9 cellular contexts compared by ENCODE assay signal in the genomic region with DNA sequence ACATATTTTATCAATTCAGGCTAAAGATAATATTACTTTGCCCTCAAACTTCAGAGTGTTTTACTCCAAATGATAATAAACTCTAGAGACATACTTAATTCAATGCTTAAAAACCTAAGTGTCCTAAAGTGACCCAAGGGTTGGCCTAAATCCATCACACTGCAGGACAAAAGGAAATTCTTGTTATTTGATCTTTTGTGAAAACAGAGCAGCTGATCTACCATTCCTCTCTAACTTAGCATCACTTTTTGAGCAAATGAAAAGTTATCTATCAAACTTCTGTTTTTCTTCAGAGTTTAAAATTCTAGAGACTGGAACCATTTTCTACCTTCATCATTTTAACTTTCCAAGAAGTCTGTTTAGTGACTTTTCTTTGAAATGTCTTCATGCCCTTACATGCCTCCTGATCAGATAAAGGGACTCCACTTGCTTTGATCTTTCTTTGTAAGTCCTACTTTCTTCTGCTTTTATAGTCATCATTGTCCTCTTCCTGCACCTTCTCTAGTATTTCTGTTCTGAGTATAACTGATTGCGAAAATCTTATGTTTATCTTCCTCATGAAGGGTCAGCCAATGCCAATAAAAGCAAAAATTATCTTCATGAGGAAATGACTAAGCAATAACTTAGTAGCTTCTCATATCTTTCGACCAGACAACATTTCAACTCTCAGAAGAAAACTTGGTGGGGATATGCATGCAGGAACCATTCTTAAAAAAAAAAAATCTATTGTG.
A peak's percentile ranks its signal among the peaks of the same experiment; 100 is the strongest.
DNase-seq lines count a peak whose midpoint lies in the region; ATAC-seq and TF ChIP-seq lines count a peak whose summit lies in the region.
"Had no signal": no experiment of that assay in that cellular context is flagged by ENCODE, and none has a peak within 500 bp of the region (broad histone marks: within the 10 kb centered on the region; RNA-seq: fewer than 3 reads in every experiment).

No MANE protein-coding gene starts in this region.

- DNase-seq in HFFc6, result peak; percentile 88
- no peak for DNase-seq in T-cell
- DNase-seq in fibroblast of villous mesenchyme (ENCODE audit: low read depth), result peak; percentile 97
- no peak for DNase-seq in stimulated activated naive B cell treated with anti-CD40 and anti-IgM and Interleukin-4, amounts not matched to agents 10 μg/mL and 1 μg/mL and 100 μg/mL, for 72 hours
- DNase-seq: NCI-H510A treated with DMSO at 0.1 percent for 48 hours had no signal

- peak overlapping the region; percentile 74 for H3K27ac Mint-ChIP-seq in HFFc6
- H3K27ac Mint-ChIP-seq in T-cell, result peak overlapping the region; percentile 9 to 14
- H3K27ac Mint-ChIP-seq in stimulated activated naive B cell treated with anti-CD40 and anti-IgM and Interleukin-4, amounts not matched to agents 10 μg/mL and 1 μg/mL and 100 μg/mL, for 72 hours, result no peak overlapping the region

- H3K9me3 Mint-ChIP-seq in HFFc6 (no peaks in the 10 kb centered on the region), T-cell (no peaks in the 10 kb centered on the region)
- H3K9me3 Mint-ChIP-seq in stimulated activated naive B cell treated with anti-CD40 and anti-IgM and Interleukin-4, amounts not matched to agents 10 μg/mL and 1 μg/mL and 100 μg/mL, for 72 hours, result no peaks in the 10 kb centered on the region

- H3K4me1 Mint-ChIP-seq in HFFc6 (ENCODE audit: low read depth), result peaks cover 74% of the 10 kb centered on the region
- H3K4me1 Mint-ChIP-seq in T-cell, result peaks cover 11 to 25% (median 14%) of the 10 kb centered on the region in 3 donors
- H3K4me1 Mint-ChIP-seq in stimulated activated naive B cell treated with anti-CD40 and anti-IgM and Interleukin-4, amounts not matched to agents 10 μg/mL and 1 μg/mL and 100 μg/mL, for 72 hours, result peaks cover 2 to 6% of the 10 kb centered on the region in 2 donors

- H3K9me3 ChIP-seq in skeletal muscle tissue (ENCODE audit: control insufficient read depth in 3 of 3, low read length in 3 of 3), result no peaks in the 10 kb centered on the region

- peak overlapping the region; percentile 27 for H3K27ac ChIP-seq in skeletal muscle tissue (ENCODE audit: low read depth, low read length)

- H3K36me3 Mint-ChIP-seq in HFFc6 (ENCODE audit: low read depth) (peaks cover 7% of the 10 kb centered on the region), T-cell (no peaks in the 10 kb centered on the region)
- H3K36me3 Mint-ChIP-seq in stimulated activated naive B cell treated with anti-CD40 and anti-IgM and Interleukin-4, amounts not matched to agents 10 μg/mL and 1 μg/mL and 100 μg/mL, for 72 hours, result no peaks in the 10 kb centered on the region

- no peak overlapping the region for H3K9ac ChIP-seq in skeletal muscle tissue (ENCODE audit: low read depth in 1 of 3, low read length in 3 of 3)

- H3K4me3 Mint-ChIP-seq in HFFc6, result peak overlapping the region; percentile 49
- peak overlapping the region in 1 of 3 donors; percentile 12 for H3K4me3 Mint-ChIP-seq in T-cell
- H3K4me3 Mint-ChIP-seq in stimulated activated naive B cell treated with anti-CD40 and anti-IgM and Interleukin-4, amounts not matched to agents 10 μg/mL and 1 μg/mL and 100 μg/mL, for 72 hours, result no peak overlapping the region

- H3K36me3 ChIP-seq in skeletal muscle tissue (ENCODE audit: control insufficient read depth in 3 of 3, insufficient read depth in 3 of 3, low read length in 3 of 3), result no peaks in the 10 kb centered on the region

- ATAC-seq in T-cell (replicated peaks in 1 of 4) (peak in 2 of 4 experiments; percentile 43 to 44), GM19324 (IDR thresholded peaks at IDR 0.05; ENCODE audit: low FRiP score, unreplicated experiment) (no peak), HG03521 (IDR thresholded peaks at IDR 0.05; ENCODE audit: unreplicated experiment) (no peak), HG03342 (IDR thresholded peaks at IDR 0.05; ENCODE audit: unreplicated experiment) (no peak)
- ATAC-seq in stimulated activated naive B cell treated with anti-CD40 and anti-IgM and Interleukin-4, amounts not matched to agents 10 μg/mL and 1 μg/mL and 100 μg/mL, for 72 hours (replicated peaks), result no peak

- H3K27me3 Mint-ChIP-seq in HFFc6 (ENCODE audit: insufficient read depth) (no peaks in the 10 kb centered on the region; the same call in 1 of the 2 replicates), T-cell (no peaks in the 10 kb centered on the region)
- H3K27me3 Mint-ChIP-seq in stimulated activated naive B cell treated with anti-CD40 and anti-IgM and Interleukin-4, amounts not matched to agents 10 μg/mL and 1 μg/mL and 100 μg/mL, for 72 hours, result peaks cover 0 to 3% of the 10 kb centered on the region in 2 donors

- H3K4me1 ChIP-seq in skeletal muscle tissue (ENCODE audit: control insufficient read depth in 3 of 3, insufficient read depth in 3 of 3, low read length in 3 of 3), result peaks cover 3 to 9% (median 8%) of the 10 kb centered on the region in 3 donors

- POLR2A ChIA-PET in T-cell (lab: Charles Lee), result no interaction called here

- CTCF ChIA-PET in T-cell (lab: Charles Lee), result no interaction called here

- H3K4me3 ChIP-seq in fibroblast of villous mesenchyme (ENCODE audit: low read depth, low read length) (no peak overlapping the region), skeletal muscle tissue (ENCODE audit: low read length in 3 of 3) (no peak overlapping the region)

- TF ChIP-seq CTCF in HFFc6 (IDR thresholded peaks at IDR 0.05), result no peak
- TF ChIP-seq CTCF in fibroblast of villous mesenchyme (IDR thresholded peaks at IDR 0.05; ENCODE audit: insufficient read depth, low read depth, low read length), result no peak

- no peaks in the 10 kb centered on the region for H3K27me3 ChIP-seq in skeletal muscle tissue (ENCODE audit: control insufficient read depth in 3 of 3, insufficient read depth in 3 of 3, low read length in 3 of 3)

Comparison
In these comparisons a context has a peak if more than half of its experiments do, and no peak if none do; other contexts are left out.
1. DNase-seq: peak in HFFc6 (single experiment) and fibroblast of villous mesenchyme (single experiment); none in T-cell (0 of 34) and stimulated activated naive B cell treated with anti-CD40 and anti-IgM and Interleukin-4, amounts not matched to agents 10 μg/mL and 1 μg/mL and 100 μg/mL, for 72 hours (single experiment).